In genomic region chr17:74527756-74528155, GRCh38 we compare ENCODE assay signal across 23 cellular contexts. TPM values are rescaled to one million over a fixed set of nuclear protein-coding genes. Genes with fewer than 3 reads are reported as not detected.
DNase-seq lines count a peak whose midpoint lies in the region; ATAC-seq, FAIRE-seq and TF ChIP-seq lines count a peak whose summit lies in the region.
"Had no signal": no experiment of that assay in that cellular context is flagged by ENCODE, and none has a peak within 500 bp of the region (broad histone marks: within the 10 kb centered on the region; RNA-seq: fewer than 3 reads in every experiment).

No MANE protein-coding gene starts in this region.

- H3K9me3 Mint-ChIP-seq in chondrocyte (ENCODE audit: low read depth): peaks cover 3% of the 10 kb centered on the region
- peaks cover 5% of the 10 kb centered on the region for H3K9me3 Mint-ChIP-seq in activated CD8-positive, alpha-beta T cell treated with anti-CD3 and anti-CD28 coated beads for 36 hours

- peaks cover 47% of the 10 kb centered on the region for H3K27me3 Mint-ChIP-seq in chondrocyte (ENCODE audit: low read depth)
- H3K27me3 Mint-ChIP-seq in activated CD8-positive, alpha-beta T cell treated with anti-CD3 and anti-CD28 coated beads for 36 hours: peaks cover 35% of the 10 kb centered on the region

- DNase-seq in activated effector memory CD4-positive, alpha-beta T cell treated with anti-CD3 and anti-CD28 coated beads, Interleukin-2, amount 50 U/mL, for 16 hours: peak; percentile 1
- DNase-seq in activated effector memory CD4-positive, alpha-beta T cell treated with Interleukin-2 at 50 U/mL for 16 hours: no peak
- peak; percentile 17 for DNase-seq in chondrocyte (ENCODE audit: low spot score)
- DNase-seq in posterior vena cava (ENCODE audit: low spot score): peak; percentile 29
- DNase-seq in ureter (ENCODE audit: low spot score): peak; percentile 7
- DNase-seq in HepG2 (ENCODE audit: low spot score): no peak
- DNase-seq in activated CD8-positive, alpha-beta T cell treated with anti-CD3 and anti-CD28 coated beads for 36 hours: no peak
- DNase-seq: DMS153, EL, IMR-90, Karpas-422, MG63, NCI-H1092, NCI-H146, NCI-H2081, NCI-H510A, NCI-H774, PC-3 had no signal

- CTCF ChIA-PET in HepG2 (lab: Yijun Ruan, JAX; ENCODE audit: low intra/inter-chr PET ratio, low total read pairs): no interaction called here
- CTCF ChIA-PET in activated CD8-positive, alpha-beta T cell treated with anti-CD3 and anti-CD28 coated beads for 36 hours (lab: Charles Lee): interaction anchor here (2.3 kb wide), 1 partner anchor 39 kb away, joined by 6 read pairs; the partner anchor contains the start of gene CD300H

- no peak for TF ChIP-seq POLR2A in HepG2 (IDR thresholded peaks at IDR 0.05; ENCODE audit: insufficient read depth in 1 of 2, low read depth in 2 of 2, low read length in 2 of 2)

- H2AFZ ChIP-seq in HepG2 (ENCODE audit: low read length): no peak overlapping the region

- POLR2A ChIA-PET in HepG2 (lab: Yijun Ruan, JAX): no interaction called here
- POLR2A ChIA-PET in activated CD8-positive, alpha-beta T cell treated with anti-CD3 and anti-CD28 coated beads for 36 hours (lab: Charles Lee): no interaction called here

- no TSS peak for BruUV-seq in HepG2 (replicated peaks; lab: Mats Ljungman, UMichigan)

- H3K27me3 ChIP-seq in HepG2 (ENCODE audit: control insufficient read depth in 1 of 2, insufficient read depth in 2 of 2, low read length in 2 of 2): peaks cover 5 to 89% of the 10 kb centered on the region in 2 experiments; a peak in 4 of 5 replicates

- no peaks in the 10 kb centered on the region for H4K20me1 ChIP-seq in HepG2 (ENCODE audit: insufficient read depth, low read length)

- H3K4me1 Mint-ChIP-seq in chondrocyte (ENCODE audit: low read depth): no peaks in the 10 kb centered on the region
- peaks cover 5% of the 10 kb centered on the region for H3K4me1 Mint-ChIP-seq in activated CD8-positive, alpha-beta T cell treated with anti-CD3 and anti-CD28 coated beads for 36 hours (ENCODE audit: low read depth)

- 7% methylated on average over 8 of the region's 8 CpGs for WGBS in HepG2 (ENCODE audit: low lambda C conversion rate)

- no peaks in the 10 kb centered on the region for H3K9me3 ChIP-seq in HepG2 (ENCODE audit: low read length)
- H3K9me3 ChIP-seq: MG63 had no signal

- H3K36me3 ChIP-seq in HepG2 (replicated peaks in 1 of 2; ENCODE audit: control insufficient read depth in 1 of 2, insufficient read depth in 2 of 2, low read length in 2 of 2): no peaks in the 10 kb centered on the region
- H3K36me3 ChIP-seq: MG63 had no signal

- H3K4me3 ChIP-seq in HepG2 (replicated peaks in 1 of 3; ENCODE audit: insufficient read depth in 1 of 3, low read depth in 2 of 3, low read length in 3 of 3): no peak overlapping the region
- H3K4me3 ChIP-seq: A549, MG63 had no signal

- in situ Hi-C loops in HepG2 (cut with HindIII; ENCODE audit: extremely low pct_ligation_motif_present, low pct_unique_long_range_greater_than_20kb): no loop called here

- TF ChIP-seq CTCF in chondrocyte (IDR thresholded peaks at IDR 0.05): no peak
- TF ChIP-seq CTCF in HepG2 (CRISPR knock-in tag; IDR thresholded peaks at IDR 0.05): no peak
- TF ChIP-seq CTCF in activated CD8-positive, alpha-beta T cell treated with anti-CD3 and anti-CD28 coated beads for 36 hours (IDR thresholded peaks at IDR 0.05): no peak

- no peak for ATAC-seq in HepG2
- no peak for ATAC-seq in activated CD8-positive, alpha-beta T cell treated with anti-CD3 and anti-CD28 coated beads for 36 hours
- ATAC-seq: A549, PC-3 had no signal

- H3K36me3 Mint-ChIP-seq in chondrocyte (ENCODE audit: low read depth): no peaks in the 10 kb centered on the region
- no peaks in the 10 kb centered on the region for H3K36me3 Mint-ChIP-seq in activated CD8-positive, alpha-beta T cell treated with anti-CD3 and anti-CD28 coated beads for 36 hours (ENCODE audit: low read depth)

- no peaks in the 10 kb centered on the region for H3K4me1 ChIP-seq in HepG2 (ENCODE audit: insufficient read depth, low read length)
- H3K4me1 ChIP-seq: A549 had no signal

- H3K79me2 ChIP-seq in HepG2 (ENCODE audit: insufficient read depth, low read length): no peaks in the 10 kb centered on the region

- no peak for FAIRE-seq in HepG2 (lab: Jason Lieb, UNC)
- FAIRE-seq: A549, H1 had no signal

- TF ChIP-seq RAD21 in HepG2 (CRISPR knock-in tag; IDR thresholded peaks at IDR 0.05): no peak

- no peak overlapping the region for H3K9ac ChIP-seq in HepG2 (ENCODE audit: insufficient read depth, low read depth, low read length)

- H3K27ac ChIP-seq in HepG2 (ENCODE audit: extremely low read length, insufficient read depth, low read length): no peak overlapping the region
- H3K27ac ChIP-seq: A549, C4-2B, RWPE1 had no signal

- no peak overlapping the region for H3K4me3 Mint-ChIP-seq in chondrocyte (ENCODE audit: unreplicated experiment)
- H3K4me3 Mint-ChIP-seq in activated CD8-positive, alpha-beta T cell treated with anti-CD3 and anti-CD28 coated beads for 36 hours: no peak overlapping the region

- TF ChIP-seq EP300 in HepG2 (IDR thresholded peaks at IDR 0.05; ENCODE audit: low read depth in 2 of 2, low read length in 2 of 2): no peak
- TF ChIP-seq EP300 in HepG2 (CRISPR knock-in tag; IDR thresholded peaks at IDR 0.05; ENCODE audit: borderline replicate concordance): no peak

- intact Hi-C loops in posterior vena cava (cut with DNase I): no loop called here
- intact Hi-C loops in HepG2 (cut with micrococcal nuclease; ENCODE audit: unreplicated experiment): no loop called here
- intact Hi-C loops in activated CD8-positive, alpha-beta T cell treated with anti-CD3 and anti-CD28 coated beads for 36 hours (cut with micrococcal nuclease): no loop called here

- no peak overlapping the region for H3K4me2 ChIP-seq in HepG2 (ENCODE audit: low read depth, low read length)
- H3K4me2 ChIP-seq: A549 had no signal

- no peak overlapping the region for H3K27ac Mint-ChIP-seq in chondrocyte (ENCODE audit: unreplicated experiment)
- no peak overlapping the region for H3K27ac Mint-ChIP-seq in activated CD8-positive, alpha-beta T cell treated with anti-CD3 and anti-CD28 coated beads for 36 hours

RNA-seq across cellular contexts. Expression of gene CD300LB, which starts 3.5 kb away (rescaled TPM):
- not detected in 3 replicates for total RNA-seq in chondrocyte
- under 1 TPM; 0.23 to 0.62 TPM for total RNA-seq in posterior vena cava
- total RNA-seq in ureter: 0.49 TPM
- not detected in 2 replicates for total RNA-seq in HepG2 (2016; rRNA removed; fragmentation: Illumina TruSeq; extraction: Trizol)
- total RNA-seq in HepG2 (2016; cell fraction: cytosol; rRNA removed; fragmentation: Illumina TruSeq; extraction: Trizol; ENCODE audit: low read depth): not detected in 2 replicates
- total RNA-seq in HepG2 (2016; cell fraction: insoluble cytoplasmic fraction; rRNA removed; fragmentation: Illumina TruSeq; extraction: Trizol): not detected in 2 replicates
- not detected in 2 replicates for total RNA-seq in HepG2 (2016; cell fraction: membrane; rRNA removed; fragmentation: Illumina TruSeq; extraction: Trizol)
- not detected in 2 replicates for total RNA-seq in HepG2 (2016; cell fraction: nucleus; rRNA removed; fragmentation: Illumina TruSeq; extraction: Trizol)
- not detected in 2 replicates for polyA plus RNA-seq in HepG2 (2011; rRNA removed)
- polyA plus RNA-seq in HepG2 (2011; cell fraction: cytosol; rRNA removed): not detected in 2 replicates
- polyA plus RNA-seq in HepG2 (2011; cell fraction: nucleus; rRNA removed): not detected in 2 replicates
- polyA plus RNA-seq in HepG2 (2012): not detected in 2 replicates
- polyA plus RNA-seq in HepG2 (2016; cell fraction: cytosol; fragmentation: Illumina TruSeq; extraction: Trizol; ENCODE audit: low read depth): not detected in 2 replicates
- polyA plus RNA-seq in HepG2 (2016; cell fraction: insoluble cytoplasmic fraction; fragmentation: Illumina TruSeq; extraction: Trizol; ENCODE audit: low read depth): not detected in 2 replicates
- polyA plus RNA-seq in HepG2 (2016; cell fraction: membrane; fragmentation: Illumina TruSeq; extraction: Trizol; ENCODE audit: low read depth): not detected in 2 replicates
- not detected in 2 replicates for polyA plus RNA-seq in HepG2 (2016; cell fraction: nucleus; fragmentation: Illumina TruSeq; extraction: Trizol; ENCODE audit: insufficient read depth, low read depth)
- polyA minus RNA-seq in HepG2 (2011; rRNA and poly(A)+ RNA removed; ENCODE audit: low replicate concordance): not detected in 2 replicates
- polyA minus RNA-seq in HepG2 (2011; cell fraction: cytosol; rRNA and poly(A)+ RNA removed): not detected in 2 replicates
- not detected in 2 replicates for polyA minus RNA-seq in HepG2 (2011; cell fraction: nucleus; rRNA and poly(A)+ RNA removed)
- not detected for total RNA-seq in activated CD8-positive, alpha-beta T cell treated with anti-CD3 and anti-CD28 coated beads for 36 hours
- total RNA-seq: H1, HT-29, IMR-90, PC-3 had no signal
- polyA plus RNA-seq: A549, H1, IMR-90 had no signal

RNA-seq across cellular contexts. Expression of gene CD300C, which starts 18.2 kb away (rescaled TPM):
- total RNA-seq in chondrocyte (not detected in 3 replicates), posterior vena cava (1 to 10 TPM; 2.1 to 4.7 TPM), ureter (0.68 TPM), HepG2 (2016; rRNA removed; fragmentation: Illumina TruSeq; extraction: Trizol) (not detected in 2 replicates)
- total RNA-seq in HepG2 (2016; cell fraction: cytosol; rRNA removed; fragmentation: Illumina TruSeq; extraction: Trizol; ENCODE audit: low read depth): not detected in 2 replicates
- not detected in 2 replicates for total RNA-seq in HepG2 (2016; cell fraction: insoluble cytoplasmic fraction; rRNA removed; fragmentation: Illumina TruSeq; extraction: Trizol)
- total RNA-seq in HepG2 (2016; cell fraction: membrane; rRNA removed; fragmentation: Illumina TruSeq; extraction: Trizol): not detected in 2 replicates
- not detected in 2 replicates for total RNA-seq in HepG2 (2016; cell fraction: nucleus; rRNA removed; fragmentation: Illumina TruSeq; extraction: Trizol)
- polyA plus RNA-seq in HepG2 (2011; rRNA removed): not detected in 2 replicates
- not detected in 2 replicates for polyA plus RNA-seq in HepG2 (2011; cell fraction: cytosol; rRNA removed)
- not detected in 2 replicates for polyA plus RNA-seq in HepG2 (2011; cell fraction: nucleus; rRNA removed)
- polyA plus RNA-seq in HepG2 (2012): not detected in 2 replicates
- polyA plus RNA-seq in HepG2 (2016; cell fraction: cytosol; fragmentation: Illumina TruSeq; extraction: Trizol; ENCODE audit: low read depth): not detected in 2 replicates
- polyA plus RNA-seq in HepG2 (2016; cell fraction: insoluble cytoplasmic fraction; fragmentation: Illumina TruSeq; extraction: Trizol; ENCODE audit: low read depth): not detected in 2 replicates
- not detected in 2 replicates for polyA plus RNA-seq in HepG2 (2016; cell fraction: membrane; fragmentation: Illumina TruSeq; extraction: Trizol; ENCODE audit: low read depth)
- polyA plus RNA-seq in HepG2 (2016; cell fraction: nucleus; fragmentation: Illumina TruSeq; extraction: Trizol; ENCODE audit: insufficient read depth, low read depth): not detected in 2 replicates
- 0.09 TPM in 1 of 2 replicates, not detected in the other for polyA minus RNA-seq in HepG2 (2011; rRNA and poly(A)+ RNA removed; ENCODE audit: low replicate concordance)
- polyA minus RNA-seq in HepG2 (2011; cell fraction: cytosol; rRNA and poly(A)+ RNA removed): not detected in 2 replicates
- polyA minus RNA-seq in HepG2 (2011; cell fraction: nucleus; rRNA and poly(A)+ RNA removed): not detected in 2 replicates
- total RNA-seq in activated CD8-positive, alpha-beta T cell treated with anti-CD3 and anti-CD28 coated beads for 36 hours: not detected
- total RNA-seq: H1, IMR-90, PC-3 had no signal
- polyA plus RNA-seq: A549, H1, IMR-90 had no signal

RNA-seq across cellular contexts. Expression of gene CD300H, which starts 39.6 kb away (rescaled TPM):
- not detected in 3 replicates for total RNA-seq in chondrocyte
- 1 to 10 TPM in 1 of 2 donors, not detected in 1; 1.2 TPM for total RNA-seq in posterior vena cava
- not detected for total RNA-seq in ureter
- not detected in 2 replicates for total RNA-seq in HepG2 (2016; rRNA removed; fragmentation: Illumina TruSeq; extraction: Trizol)
- not detected in 2 replicates for total RNA-seq in HepG2 (2016; cell fraction: cytosol; rRNA removed; fragmentation: Illumina TruSeq; extraction: Trizol; ENCODE audit: low read depth)
- total RNA-seq in HepG2 (2016; cell fraction: insoluble cytoplasmic fraction; rRNA removed; fragmentation: Illumina TruSeq; extraction: Trizol): not detected in 2 replicates
- total RNA-seq in HepG2 (2016; cell fraction: membrane; rRNA removed; fragmentation: Illumina TruSeq; extraction: Trizol): not detected in 2 replicates
- not detected in 2 replicates for total RNA-seq in HepG2 (2016; cell fraction: nucleus; rRNA removed; fragmentation: Illumina TruSeq; extraction: Trizol)
- not detected in 2 replicates for polyA plus RNA-seq in HepG2 (2011; rRNA removed)
- polyA plus RNA-seq in HepG2 (2011; cell fraction: cytosol; rRNA removed): not detected in 2 replicates
- polyA plus RNA-seq in HepG2 (2011; cell fraction: nucleus; rRNA removed): not detected in 2 replicates
- polyA plus RNA-seq in HepG2 (2012): not detected in 2 replicates
- not detected in 2 replicates for polyA plus RNA-seq in HepG2 (2016; cell fraction: cytosol; fragmentation: Illumina TruSeq; extraction: Trizol; ENCODE audit: low read depth)
- not detected in 2 replicates for polyA plus RNA-seq in HepG2 (2016; cell fraction: insoluble cytoplasmic fraction; fragmentation: Illumina TruSeq; extraction: Trizol; ENCODE audit: low read depth)
- not detected in 2 replicates for polyA plus RNA-seq in HepG2 (2016; cell fraction: membrane; fragmentation: Illumina TruSeq; extraction: Trizol; ENCODE audit: low read depth)
- not detected in 2 replicates for polyA plus RNA-seq in HepG2 (2016; cell fraction: nucleus; fragmentation: Illumina TruSeq; extraction: Trizol; ENCODE audit: insufficient read depth, low read depth)
- polyA minus RNA-seq in HepG2 (2011; rRNA and poly(A)+ RNA removed; ENCODE audit: low replicate concordance): not detected in 2 replicates
- polyA minus RNA-seq in HepG2 (2011; cell fraction: cytosol; rRNA and poly(A)+ RNA removed): not detected in 2 replicates
- polyA minus RNA-seq in HepG2 (2011; cell fraction: nucleus; rRNA and poly(A)+ RNA removed): not detected in 2 replicates
- total RNA-seq in activated CD8-positive, alpha-beta T cell treated with anti-CD3 and anti-CD28 coated beads for 36 hours: not detected
- total RNA-seq: H1, HT-29, IMR-90, PC-3 had no signal
- polyA plus RNA-seq: H1, IMR-90 had no signal

Comparison
In these comparisons a context has a peak if more than half of its experiments do, and no peak if none do; other contexts are left out.
1. DNase-seq: peak in activated effector memory CD4-positive, alpha-beta T cell treated with anti-CD3 and anti-CD28 coated beads, Interleukin-2, amount 50 U/mL, for 16 hours (single experiment), chondrocyte (single experiment), posterior vena cava (single experiment) and ureter (single experiment); none in activated effector memory CD4-positive, alpha-beta T cell treated with Interleukin-2 at 50 U/mL for 16 hours (single experiment), HepG2 (single experiment) and activated CD8-positive, alpha-beta T cell treated with anti-CD3 and anti-CD28 coated beads for 36 hours (single experiment).